In genomic region chr4:163611784-163612445, GRCh38 we compare ENCODE assay signal across 10 cellular contexts.
DNase-seq lines count a peak whose midpoint lies in the region; ATAC-seq and TF ChIP-seq lines count a peak whose summit lies in the region.
"Had no signal": no experiment of that assay in that cellular context is flagged by ENCODE, and none has a peak within 500 bp of the region (broad histone marks: within the 10 kb centered on the region; RNA-seq: fewer than 3 reads in every experiment).

No MANE protein-coding gene starts in this region.

- intact Hi-C loops in stomach (cut with DNase I; ENCODE audit: low total_unique reads) = no loop called here

- no peak overlapping the region for H3K4me3 Mint-ChIP-seq in nephron progenitor cell
- H3K4me3 Mint-ChIP-seq: immature natural killer cell had no signal

- H3K27me3 ChIP-seq in stomach = no peaks in the 10 kb centered on the region

- TF ChIP-seq EP300 in stomach (IDR thresholded peaks at IDR 0.05) = no peak

- peak; percentile 69 for ATAC-seq in GM19351 (IDR thresholded peaks at IDR 0.05; ENCODE audit: unreplicated experiment)
- peak; percentile 80 for ATAC-seq in HG02759 (IDR thresholded peaks at IDR 0.05; ENCODE audit: unreplicated experiment)
- ATAC-seq in HG03575 (IDR thresholded peaks at IDR 0.05; ENCODE audit: extremely low read depth, insufficient number of reproducible peaks, low FRiP score, unreplicated experiment) = peak; percentile 60
- ATAC-seq: T-cell had no signal

- TF ChIP-seq CTCF in stomach (IDR thresholded peaks at IDR 0.05) = no peak
- no peak for TF ChIP-seq CTCF in nephron progenitor cell (IDR thresholded peaks at IDR 0.05)

- H3K27me3 Mint-ChIP-seq in nephron progenitor cell (ENCODE audit: low read depth, poor library complexity) = peaks cover 3% of the 10 kb centered on the region

- H3K4me3 ChIP-seq in stomach = peak overlapping the region in 3 of 4 donors; percentile 3 to 23 (median 12)

- DNase-seq in stomach (no peak), nephron progenitor cell (no peak), mesenteric fat pad (ENCODE audit: low spot score) (no peak)
- DNase-seq in stimulated activated CD4-positive, alpha-beta T cell treated with anti-CD3 and anti-CD28 coated beads, Interleukin-15, amount 100 ng/mL, for 24 hours = no peak
- DNase-seq: effector memory CD4-positive, alpha-beta T cell; immature natural killer cell; T-cell had no signal

- H3K27ac ChIP-seq in stomach = peak overlapping the region in 2 of 5 donors; percentile 32 to 44

- no peak overlapping the region for H3K27ac Mint-ChIP-seq in nephron progenitor cell
- H3K27ac Mint-ChIP-seq: immature natural killer cell had no signal

- H3K36me3 Mint-ChIP-seq in nephron progenitor cell (ENCODE audit: low read depth) = no peaks in the 10 kb centered on the region
- H3K36me3 Mint-ChIP-seq: immature natural killer cell, T-cell had no signal

- H3K36me3 ChIP-seq in stomach = no peaks in the 10 kb centered on the region

- TF ChIP-seq POLR2A in stomach (IDR thresholded peaks at IDR 0.05) = no peak

- H3K4me1 ChIP-seq in stomach = no peaks in the 10 kb centered on the region

- H3K9me3 Mint-ChIP-seq in nephron progenitor cell = no peaks in the 10 kb centered on the region

- no peaks in the 10 kb centered on the region for H3K4me1 Mint-ChIP-seq in nephron progenitor cell
- H3K4me1 Mint-ChIP-seq: immature natural killer cell had no signal

- H3K9me3 ChIP-seq in stomach = no peaks in the 10 kb centered on the region

- 52 to 63% (median 58%) methylated on average over 2 of the region's 2 CpGs for WGBS in stomach, 5 donors
